ENCODE assay signal across 8 cellular contexts in genomic region chr4:48909697-48910096, GRCh38. TPM values are rescaled to one million over a fixed set of nuclear protein-coding genes. Genes with fewer than 3 reads are reported as not detected.
DNase-seq lines count a peak whose midpoint lies in the region; ATAC-seq, FAIRE-seq and TF ChIP-seq lines count a peak whose summit lies in the region.

No MANE protein-coding gene starts in this region.

- H3K27ac ChIP-seq in RWPE2 (ENCODE audit: poor library complexity, severe bottlenecking) (peak overlapping the region; percentile 85), K562 (ENCODE audit: extremely low read depth, low read depth, low read length) (peak overlapping the region; percentile 50; the same call in 1 of the 3 replicates)

- H3K36me3 ChIP-seq in RWPE2 (ENCODE audit: low read depth), result peaks cover 5% of the 10 kb centered on the region
- H3K36me3 ChIP-seq in K562 (ENCODE audit: control insufficient read depth, insufficient read depth, low read length), result no peaks in the 10 kb centered on the region

- H3K79me2 ChIP-seq in K562 (ENCODE audit: control insufficient read depth, insufficient read depth, low read length), result no peaks in the 10 kb centered on the region

- peak; percentile 95 for ATAC-seq in RWPE2 (ENCODE audit: low read depth)
- ATAC-seq in K562, result peak; percentile 87
- ATAC-seq in HG03460 (IDR thresholded peaks at IDR 0.05; ENCODE audit: unreplicated experiment), result no peak

- TF ChIP-seq EP300 in K562 (IDR thresholded peaks at IDR 0.05; ENCODE audit: low read length), result no peak

- 24% methylated on average over 3 of the region's 3 CpGs for WGBS in K562 (ENCODE audit: insufficient coverage, low coverage, missing lambda C conversion rate)

- no peaks in the 10 kb centered on the region for H3K9me1 ChIP-seq in K562 (ENCODE audit: control insufficient read depth, insufficient read depth, low read length)

- peak overlapping the region; percentile 19; the same call in 1 of the 2 replicates for H2AFZ ChIP-seq in K562 (ENCODE audit: low read depth, low read length)

- H3K27me3 ChIP-seq in RWPE2 (ENCODE audit: insufficient read depth, poor library complexity, severe bottlenecking) (no peaks in the 10 kb centered on the region), K562 (ENCODE audit: control insufficient read depth in 2 of 2, insufficient read depth in 2 of 2, low read length in 2 of 2) (peaks cover 0 to 6% of the 10 kb centered on the region in 2 experiments; a peak in 1 of 5 replicates)

- TF ChIP-seq POLR2A in K562 (conservative IDR thresholded peaks at IDR 0.05), result no peak

- BruUV-seq in K562 (replicated peaks; lab: Mats Ljungman, UMichigan), result no TSS peak

- TF ChIP-seq CTCF in RWPE2 (IDR thresholded peaks at IDR 0.05; ENCODE audit: poor library complexity, severe bottlenecking) (peak; percentile 9), K562 (IDR thresholded peaks at IDR 0.05 in 2 of 3, conservative IDR thresholded peaks at IDR 0.05 in 1 of 3; ENCODE audit: insufficient read depth in 2 of 3, low read depth in 1 of 3, low read length in 3 of 3) (no peak)

- H3K4me3 ChIP-seq in RWPE2 (ENCODE audit: severe bottlenecking), result no peak overlapping the region
- H3K4me3 ChIP-seq in K562, result no peak overlapping the region
- no peak overlapping the region for H3K4me3 ChIP-seq in skeletal muscle cell (ENCODE audit: low read depth, low read length)

- POLR2A ChIA-PET in K562 (lab: Yijun Ruan, JAX), result no interaction called here

- H3K9ac ChIP-seq in K562 (ENCODE audit: insufficient read depth in 1 of 2, low read depth in 2 of 2, low read length in 2 of 2), result no peak overlapping the region

- peaks cover 40% of the 10 kb centered on the region for H3K4me1 ChIP-seq in RWPE2 (ENCODE audit: insufficient read depth, poor library complexity, severe bottlenecking)
- peaks cover 0 to 6% of the 10 kb centered on the region in 2 experiments; a peak in 2 of 5 replicates for H3K4me1 ChIP-seq in K562 (replicated peaks in 1 of 2; ENCODE audit: control insufficient read depth in 2 of 2, insufficient read depth in 2 of 2, low read length in 2 of 2)

- DNase-seq in EL (peak; percentile 98), RWPE2 (ENCODE audit: low spot score) (peak; percentile 94), K562 (ENCODE audit: extremely low read depth in 1 of 4, low spot score in 3 of 4) (peak in 2 of 4 experiments; percentile 28 to 68), skeletal muscle cell (ENCODE audit: low read depth) (peak; percentile 94), NCI-H82 (lab: John Stamatoyannopoulos, UW) (no peak), DMS79 treated with DMSO at 0.1 percent for 48 hours (lab: John Stamatoyannopoulos, UW) (no peak), NCI-H748 (lab: John Stamatoyannopoulos, UW; ENCODE audit: unreplicated experiment) (no peak)

- TF ChIP-seq RAD21 in K562 (CRISPR knock-in tag; conservative IDR thresholded peaks at IDR 0.05 in 1 of 2, IDR thresholded peaks at IDR 0.05 in 1 of 2), result no peak

- H3K4me2 ChIP-seq in K562 (ENCODE audit: insufficient read depth, low read length), result no peak overlapping the region

- in situ Hi-C loops in K562 (cut with MboI), result no loop called here

- CTCF ChIA-PET in K562 (lab: Yijun Ruan, JAX; ENCODE audit: low intra/inter-chr PET ratio), result no interaction called here

- peak; percentile 85 for FAIRE-seq in K562 (lab: Jason Lieb, UNC)

- no peaks in the 10 kb centered on the region; the same call in 1 of the 2 replicates for H4K20me1 ChIP-seq in K562 (replicated peaks; ENCODE audit: control insufficient read depth, insufficient read depth, low read length)

- no peaks in the 10 kb centered on the region for H3K9me3 ChIP-seq in RWPE2 (ENCODE audit: severe bottlenecking)
- no peaks in the 10 kb centered on the region for H3K9me3 ChIP-seq in K562 (replicated peaks; ENCODE audit: control insufficient read depth, insufficient read depth, low read depth, low read length)

- intact Hi-C loops in K562 (cut with micrococcal nuclease), result no loop called here

TF ChIP-seq in K562, 482 proteins besides CTCF, POLR2A, EP300 and RAD21 (continues in another document):
- peak; percentile 86 for TF ChIP-seq JUND (IDR thresholded peaks at IDR 0.05; ENCODE audit: borderline replicate concordance, low read depth, low read length)
- peak; percentile 79; the same call in 2 of the 3 replicates for TF ChIP-seq JUND (tag; IDR thresholded peaks at IDR 0.05; ENCODE audit: borderline replicate concordance, low read depth, low read length)
- no peak for TF ChIP-seq ELF2 (CRISPR knock-in tag; IDR thresholded peaks at IDR 0.05)
- TF ChIP-seq JUN (IDR thresholded peaks at IDR 0.05; ENCODE audit: borderline replicate concordance, low read depth, low read length), result peak; percentile 87
- no peak for TF ChIP-seq JUN (CRISPR knock-in tag; IDR thresholded peaks at IDR 0.05; ENCODE audit: borderline replicate concordance)
- peak; percentile 90 for TF ChIP-seq ATF3 (IDR thresholded peaks at IDR 0.05)
- TF ChIP-seq ATF3 (CRISPR knock-in tag; conservative IDR thresholded peaks at IDR 0.05), result no peak
- no peak for TF ChIP-seq ZNF316 (IDR thresholded peaks at IDR 0.05)
- TF ChIP-seq BMI1 (IDR thresholded peaks at IDR 0.05; ENCODE audit: low read length), result no peak
- no peak for TF ChIP-seq EHMT2 (IDR thresholded peaks at IDR 0.05)
- TF ChIP-seq TEAD1 (CRISPR knock-in tag; IDR thresholded peaks at IDR 0.05), result no peak
- peak; percentile 32; the same call in 1 of the 2 replicates for TF ChIP-seq ZNF175 (CRISPR knock-in tag; IDR thresholded peaks at IDR 0.05; ENCODE audit: low read depth)
- TF ChIP-seq ZNF253 (CRISPR knock-in tag; conservative IDR thresholded peaks at IDR 0.05), result no peak
- TF ChIP-seq POLR2G (IDR thresholded peaks at IDR 0.05; ENCODE audit: low read depth, low read length), result no peak
- TF ChIP-seq YBX1 (IDR thresholded peaks at IDR 0.05), result no peak
- no peak for TF ChIP-seq ZBTB33 (CRISPR knock-in tag; IDR thresholded peaks at IDR 0.05)
- no peak for TF ChIP-seq ZNF766 (CRISPR knock-in tag; conservative IDR thresholded peaks at IDR 0.05)
- TF ChIP-seq IRF2 (CRISPR knock-in tag; IDR thresholded peaks at IDR 0.05), result no peak
- no peak for TF ChIP-seq HDAC1 (IDR thresholded peaks at IDR 0.05)
- peak; percentile 53; the same call in 1 of the 2 replicates for TF ChIP-seq ARID1B (IDR thresholded peaks at IDR 0.05)
- no peak for TF ChIP-seq E2F3 (CRISPR knock-in tag; IDR thresholded peaks at IDR 0.05)
- TF ChIP-seq STAG1 (CRISPR knock-in tag; IDR thresholded peaks at IDR 0.05; ENCODE audit: borderline replicate concordance), result no peak
- no peak for TF ChIP-seq ZKSCAN3 (CRISPR knock-in tag; IDR thresholded peaks at IDR 0.05)
- TF ChIP-seq DPF2 (IDR thresholded peaks at IDR 0.05), result peak; percentile 45; the same call in 1 of the 2 replicates

RNA-seq across cellular contexts. Expression of gene OCIAD2, which starts 3.1 kb away (rescaled TPM):
- total RNA-seq in K562 (2011; cell fraction: chromatin; rRNA removed; ENCODE audit: low replicate concordance), result not detected in 2 replicates
- total RNA-seq in K562 (2011; cell fraction: nucleolus; rRNA removed), result not detected in 2 replicates
- total RNA-seq in K562 (2011; cell fraction: nucleoplasm; rRNA removed), result not detected in 2 replicates
- total RNA-seq in K562 (2014; rRNA removed), result not detected in 2 replicates
- total RNA-seq in K562 (2014; rRNA removed; fragmentation: Illumina TruSeq; extraction: Trizol), result not detected in 2 replicates
- total RNA-seq in K562 (2015; rRNA removed; fragmentation: Illumina TruSeq; extraction: Trizol), result not detected in 2 replicates
- 0.31 and 0.98 TPM in 2 replicates for total RNA-seq in K562 (2021)
- polyA plus RNA-seq in K562 (2011; rRNA removed), result not detected in 2 replicates
- polyA plus RNA-seq in K562 (2011; cell fraction: cytosol; rRNA removed), result not detected in 2 replicates
- polyA plus RNA-seq in K562 (2011; cell fraction: nucleus; rRNA removed), result not detected in 2 replicates
- not detected in 2 replicates for polyA plus RNA-seq in K562 (2012)
- not detected in 2 replicates for polyA plus RNA-seq in K562 (2014; fragmentation: Illumina TruSeq; extraction: Trizol)
- polyA plus RNA-seq in K562 (2014; fragmentation: Nextera tagmentation; extraction: Ambion mirVana), result not detected
- polyA plus RNA-seq in K562 (2014; rRNA removed), result 0.11 TPM in 1 of 2 replicates, not detected in the other
- not detected in 2 replicates for polyA minus RNA-seq in K562 (2011; rRNA and poly(A)+ RNA removed)
- not detected in 2 replicates for polyA minus RNA-seq in K562 (2011; cell fraction: cytosol; rRNA and poly(A)+ RNA removed)
- 0.33 TPM in 1 of 2 replicates, not detected in the other for polyA minus RNA-seq in K562 (2011; cell fraction: nucleus; rRNA and poly(A)+ RNA removed)

Comparison
In these comparisons a context has a peak if more than half of its experiments do, and no peak if none do; other contexts are left out.
1. DNase-seq: peak in EL (single experiment), RWPE2 (single experiment) and skeletal muscle cell (single experiment); none in NCI-H82 (single experiment), DMS79 treated with DMSO at 0.1 percent for 48 hours (single experiment) and NCI-H748 (single experiment).